ENCODE assay signal across 14 cellular contexts in genomic region chr18:51234117-51235010, GRCh38. TPM values are rescaled to one million over a fixed set of nuclear protein-coding genes. Genes with fewer than 3 reads are reported as not detected.
DNase-seq lines count a peak whose midpoint lies in the region; ATAC-seq and TF ChIP-seq lines count a peak whose summit lies in the region.
"Had no signal": no experiment of that assay in that cellular context is flagged by ENCODE, and none has a peak within 500 bp of the region (broad histone marks: within the 10 kb centered on the region; RNA-seq: fewer than 3 reads in every experiment).

No MANE protein-coding gene starts in this region.

- H3K4me3 Mint-ChIP-seq in activated naive CD4-positive, alpha-beta T cell treated with anti-CD3 and anti-CD28 coated beads, Interleukin-2, amount 50 U/mL, for 24 hours: no peak overlapping the region
- no peak overlapping the region for H3K4me3 Mint-ChIP-seq in mesothelial cell of epicardium

- no peak for DNase-seq in activated naive CD4-positive, alpha-beta T cell treated with anti-CD3 and anti-CD28 coated beads, Interleukin-2, amount 50 U/mL, for 16 hours
- peak; percentile 22 for DNase-seq in UCSD-AML1 (lab: John Stamatoyannopoulos, UW; ENCODE audit: unreplicated experiment)
- DNase-seq in fibroblast of mammary gland (ENCODE audit: low read depth): peak; percentile 30
- peak; percentile 9 for DNase-seq in stromal cell of bone marrow (ENCODE audit: low read depth)
- DNase-seq in mesothelial cell of epicardium (ENCODE audit: low spot score in 2 of 2, unreplicated experiment in 2 of 2): no peak
- DNase-seq in activated gamma-delta T cell (lab: John Stamatoyannopoulos, UW): no peak
- DNase-seq: NCI-H2029, NCI-H748 treated with DMSO at 0.1 percent for 48 hours had no signal

- TF ChIP-seq CTCF in fibroblast of mammary gland (conservative IDR thresholded peaks at IDR 0.05; ENCODE audit: control insufficient read depth, insufficient read depth, low read depth, low read length) (no peak), mesothelial cell of epicardium (IDR thresholded peaks at IDR 0.05; ENCODE audit: unreplicated experiment) (no peak)

- no peaks in the 10 kb centered on the region for H3K9me3 Mint-ChIP-seq in activated naive CD4-positive, alpha-beta T cell treated with anti-CD3 and anti-CD28 coated beads, Interleukin-2, amount 50 U/mL, for 24 hours
- H3K9me3 Mint-ChIP-seq in mesothelial cell of epicardium: peaks cover 4% of the 10 kb centered on the region

- no peak for TF ChIP-seq POLR2A in GM18505 (IDR thresholded peaks at IDR 0.05; ENCODE audit: borderline replicate concordance, extremely low read depth, insufficient read depth, insufficient read length)

- peak overlapping the region; percentile 30 for H3K27ac Mint-ChIP-seq in activated naive CD4-positive, alpha-beta T cell treated with anti-CD3 and anti-CD28 coated beads, Interleukin-2, amount 50 U/mL, for 24 hours
- no peak overlapping the region for H3K27ac Mint-ChIP-seq in mesothelial cell of epicardium
- H3K27ac Mint-ChIP-seq: progenitor cell of endocrine pancreas had no signal

- H3K4me3 ChIP-seq in fibroblast of mammary gland (ENCODE audit: control insufficient read depth, low read depth, low read length): no peak overlapping the region
- H3K4me3 ChIP-seq: ascending aorta, gastroesophageal sphincter, SJCRH30 had no signal

- peaks cover 11% of the 10 kb centered on the region for H3K4me1 Mint-ChIP-seq in activated naive CD4-positive, alpha-beta T cell treated with anti-CD3 and anti-CD28 coated beads, Interleukin-2, amount 50 U/mL, for 24 hours
- peaks cover 11% of the 10 kb centered on the region for H3K4me1 Mint-ChIP-seq in mesothelial cell of epicardium

- H3K27me3 Mint-ChIP-seq in activated naive CD4-positive, alpha-beta T cell treated with anti-CD3 and anti-CD28 coated beads, Interleukin-2, amount 50 U/mL, for 24 hours: peaks cover 1% of the 10 kb centered on the region
- H3K27me3 Mint-ChIP-seq in mesothelial cell of epicardium (ENCODE audit: low read depth): no peaks in the 10 kb centered on the region

- H3K36me3 Mint-ChIP-seq in activated naive CD4-positive, alpha-beta T cell treated with anti-CD3 and anti-CD28 coated beads, Interleukin-2, amount 50 U/mL, for 24 hours: no peaks in the 10 kb centered on the region
- H3K36me3 Mint-ChIP-seq in mesothelial cell of epicardium: no peaks in the 10 kb centered on the region

- no peak for ATAC-seq in GM18505 (IDR thresholded peaks at IDR 0.05; ENCODE audit: unreplicated experiment)
- ATAC-seq: gastroesophageal sphincter had no signal

RNA-seq across cellular contexts. Expression of gene MEX3C, which starts 36.9 kb away (rescaled TPM):
- 88.9 to 94.2 TPM (median 92.5 TPM) in 3 replicates for total RNA-seq in mesothelial cell of epicardium

Comparison
In these comparisons a context has a peak if more than half of its experiments do, and no peak if none do; other contexts are left out.
1. DNase-seq: peak in UCSD-AML1 (single experiment), fibroblast of mammary gland (single experiment) and stromal cell of bone marrow (single experiment); none in activated naive CD4-positive, alpha-beta T cell treated with anti-CD3 and anti-CD28 coated beads, Interleukin-2, amount 50 U/mL, for 16 hours (single experiment), mesothelial cell of epicardium (0 of 2) and activated gamma-delta T cell (single experiment).